ENCODE assay signal across 1 cellular context in the genomic region with DNA sequence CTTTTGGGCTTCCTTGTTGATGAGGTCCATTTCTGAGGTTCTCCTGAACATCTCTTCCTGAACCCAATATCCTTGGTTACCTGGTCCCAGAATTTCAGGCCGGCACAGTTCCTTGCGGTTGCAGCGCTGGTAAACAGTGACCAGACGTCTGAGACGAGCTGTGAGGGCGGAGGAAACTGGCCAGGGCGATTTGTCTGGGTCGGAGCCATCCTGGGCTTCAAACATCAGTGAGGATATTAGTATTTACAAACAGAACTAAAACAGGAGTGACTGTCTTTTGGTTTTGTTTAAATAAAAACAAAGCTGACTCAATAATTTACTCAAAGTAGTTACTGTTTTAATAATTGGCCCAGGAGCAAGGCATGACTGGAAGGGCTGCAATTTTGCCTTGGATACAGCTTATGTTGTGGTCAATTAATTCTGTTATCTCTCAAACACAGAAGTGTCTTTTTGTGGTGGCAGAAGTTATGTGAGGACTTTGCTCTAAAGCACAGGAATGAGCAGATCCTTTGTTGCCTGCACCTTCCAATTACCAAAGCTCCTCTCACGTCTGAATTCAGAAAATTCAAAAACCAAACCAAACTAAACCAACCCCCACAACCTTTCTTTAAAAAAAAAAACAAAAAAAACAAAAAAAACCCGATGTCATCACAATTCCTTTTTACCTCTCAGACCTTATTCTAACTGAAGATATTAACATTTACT.
TF ChIP-seq lines count a peak whose summit lies in the region.

No MANE protein-coding gene starts in this region.

TF ChIP-seq in HepG2, 621 proteins besides CTCF, POLR2A, EP300 and RAD21 (continued from another document and continues in another):
- TF ChIP-seq, protein P1, sequence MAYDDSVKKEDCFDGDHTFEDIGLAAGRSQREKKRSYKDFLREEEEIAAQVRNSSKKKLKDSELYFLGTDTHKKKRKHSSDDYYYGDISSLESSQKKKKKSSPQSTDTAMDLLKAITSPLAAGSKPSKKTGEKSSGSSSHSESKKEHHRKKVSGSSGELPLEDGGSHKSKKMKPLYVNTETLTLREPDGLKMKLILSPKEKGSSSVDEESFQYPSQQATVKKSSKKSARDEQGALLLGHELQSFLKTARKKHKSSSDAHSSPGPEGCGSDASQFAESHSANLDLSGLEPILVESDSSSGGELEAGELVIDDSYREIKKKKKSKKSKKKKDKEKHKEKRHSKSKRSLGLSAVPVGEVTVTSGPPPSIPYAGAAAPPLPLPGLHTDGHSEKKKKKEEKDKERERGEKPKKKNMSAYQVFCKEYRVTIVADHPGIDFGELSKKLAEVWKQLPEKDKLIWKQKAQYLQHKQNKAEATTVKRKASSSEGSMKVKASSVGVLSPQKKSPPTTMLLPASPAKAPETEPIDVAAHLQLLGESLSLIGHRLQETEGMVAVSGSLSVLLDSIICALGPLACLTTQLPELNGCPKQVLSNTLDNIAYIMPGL (CRISPR knock-in tag; IDR thresholded peaks at IDR 0.05; ENCODE audit: borderline replicate concordance in 1 of 2, low read depth in 1 of 2), result no peak
- TF ChIP-seq CBX1 (IDR thresholded peaks at IDR 0.05; ENCODE audit: low read depth) (no peak), MLLT10 (CRISPR knock-in tag; IDR thresholded peaks at IDR 0.05) (no peak), MBD4 (IDR thresholded peaks at IDR 0.05; ENCODE audit: borderline replicate concordance, low read length) (no peak), HNRNPH1 (optimal IDR thresholded peaks at IDR 0.05; ENCODE audit: low read depth, low read length) (no peak), SOX6 (IDR thresholded peaks at IDR 0.05) (no peak), SOX6 (CRISPR knock-in tag; IDR thresholded peaks at IDR 0.05) (peak; percentile 66; the same call in 1 of the 2 replicates), ZNF597 (CRISPR knock-in tag; IDR thresholded peaks at IDR 0.05) (no peak), ASH2L (IDR thresholded peaks at IDR 0.05; ENCODE audit: insufficient read length, low read depth, low read length) (peak; percentile 88), HOXA3 (CRISPR knock-in tag; IDR thresholded peaks at IDR 0.05) (0 out of 2 replicates have a peak, but pooled peaks have one; percentile 26), ARNT2 (CRISPR knock-in tag; IDR thresholded peaks at IDR 0.05; ENCODE audit: low read depth) (0 out of 2 replicates have a peak, but pooled peaks have one; percentile 32), ELF1 (CRISPR knock-in tag; IDR thresholded peaks at IDR 0.05) (0 out of 2 replicates have a peak, but pooled peaks have one; percentile 21), ZNF670 (CRISPR knock-in tag; IDR thresholded peaks at IDR 0.05; ENCODE audit: borderline replicate concordance) (no peak), TRIM22 (IDR thresholded peaks at IDR 0.05) (no peak), KLF16 (CRISPR knock-in tag; IDR thresholded peaks at IDR 0.05) (no peak), DZIP1 (CRISPR knock-in tag; IDR thresholded peaks at IDR 0.05) (no peak), KLF9 (CRISPR knock-in tag; IDR thresholded peaks at IDR 0.05; ENCODE audit: low read depth) (no peak), RERE (CRISPR knock-in tag; IDR thresholded peaks at IDR 0.05; ENCODE audit: low read depth) (no peak), ZNF530 (CRISPR knock-in tag; IDR thresholded peaks at IDR 0.05; ENCODE audit: low read depth) (no peak), ZNF891 (CRISPR knock-in tag; IDR thresholded peaks at IDR 0.05) (no peak), GPN1 (CRISPR knock-in tag; IDR thresholded peaks at IDR 0.05; ENCODE audit: borderline replicate concordance) (no peak), CEBPG (CRISPR knock-in tag; IDR thresholded peaks at IDR 0.05) (no peak), ZNF30 (CRISPR knock-in tag; IDR thresholded peaks at IDR 0.05) (no peak), RFXAP (CRISPR knock-in tag; IDR thresholded peaks at IDR 0.05; ENCODE audit: borderline replicate concordance) (peak; percentile 50; the same call in 1 of the 2 replicates), YEATS4 (CRISPR knock-in tag; IDR thresholded peaks at IDR 0.05; ENCODE audit: borderline replicate concordance) (peak; percentile 20; the same call in 1 of the 2 replicates), SNAPC2 (CRISPR knock-in tag; IDR thresholded peaks at IDR 0.05) (no peak), ZBTB7B (CRISPR knock-in tag; IDR thresholded peaks at IDR 0.05) (0 out of 2 replicates have a peak, but pooled peaks have one; percentile 21), SRSF4 (IDR thresholded peaks at IDR 0.05; ENCODE audit: low read depth, low read length, poor library complexity, severe bottlenecking) (no peak), PLRG1 (conservative IDR thresholded peaks at IDR 0.05) (no peak), LCORL (IDR thresholded peaks at IDR 0.05) (peak; percentile 54; the same call in 1 of the 2 replicates), LCORL (CRISPR knock-in tag; IDR thresholded peaks at IDR 0.05) (no peak), PAWR (CRISPR knock-in tag; IDR thresholded peaks at IDR 0.05; ENCODE audit: borderline replicate concordance) (no peak), RXRA (CRISPR knock-in tag; IDR thresholded peaks at IDR 0.05) (no peak)
- TF ChIP-seq, protein P2, sequence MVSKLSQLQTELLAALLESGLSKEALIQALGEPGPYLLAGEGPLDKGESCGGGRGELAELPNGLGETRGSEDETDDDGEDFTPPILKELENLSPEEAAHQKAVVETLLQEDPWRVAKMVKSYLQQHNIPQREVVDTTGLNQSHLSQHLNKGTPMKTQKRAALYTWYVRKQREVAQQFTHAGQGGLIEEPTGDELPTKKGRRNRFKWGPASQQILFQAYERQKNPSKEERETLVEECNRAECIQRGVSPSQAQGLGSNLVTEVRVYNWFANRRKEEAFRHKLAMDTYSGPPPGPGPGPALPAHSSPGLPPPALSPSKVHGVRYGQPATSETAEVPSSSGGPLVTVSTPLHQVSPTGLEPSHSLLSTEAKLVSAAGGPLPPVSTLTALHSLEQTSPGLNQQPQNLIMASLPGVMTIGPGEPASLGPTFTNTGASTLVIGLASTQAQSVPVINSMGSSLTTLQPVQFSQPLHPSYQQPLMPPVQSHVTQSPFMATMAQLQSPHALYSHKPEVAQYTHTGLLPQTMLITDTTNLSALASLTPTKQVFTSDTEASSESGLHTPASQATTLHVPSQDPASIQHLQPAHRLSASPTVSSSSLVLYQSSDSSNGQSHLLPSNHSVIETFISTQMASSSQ (IDR thresholded peaks at IDR 0.05; ENCODE audit: low read depth), result 0 out of 2 replicates have a peak, but pooled peaks have one; percentile 24
- TF ChIP-seq, protein P2 (CRISPR knock-in tag; IDR thresholded peaks at IDR 0.05; ENCODE audit: borderline replicate concordance), result no peak
- TF ChIP-seq, protein P3, sequence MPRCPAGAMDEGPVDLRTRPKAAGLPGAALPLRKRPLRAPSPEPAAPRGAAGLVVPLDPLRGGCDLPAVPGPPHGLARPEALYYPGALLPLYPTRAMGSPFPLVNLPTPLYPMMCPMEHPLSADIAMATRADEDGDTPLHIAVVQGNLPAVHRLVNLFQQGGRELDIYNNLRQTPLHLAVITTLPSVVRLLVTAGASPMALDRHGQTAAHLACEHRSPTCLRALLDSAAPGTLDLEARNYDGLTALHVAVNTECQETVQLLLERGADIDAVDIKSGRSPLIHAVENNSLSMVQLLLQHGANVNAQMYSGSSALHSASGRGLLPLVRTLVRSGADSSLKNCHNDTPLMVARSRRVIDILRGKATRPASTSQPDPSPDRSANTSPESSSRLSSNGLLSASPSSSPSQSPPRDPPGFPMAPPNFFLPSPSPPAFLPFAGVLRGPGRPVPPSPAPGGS (CRISPR knock-in tag; IDR thresholded peaks at IDR 0.05), result no peak
- TF ChIP-seq, protein P4, sequence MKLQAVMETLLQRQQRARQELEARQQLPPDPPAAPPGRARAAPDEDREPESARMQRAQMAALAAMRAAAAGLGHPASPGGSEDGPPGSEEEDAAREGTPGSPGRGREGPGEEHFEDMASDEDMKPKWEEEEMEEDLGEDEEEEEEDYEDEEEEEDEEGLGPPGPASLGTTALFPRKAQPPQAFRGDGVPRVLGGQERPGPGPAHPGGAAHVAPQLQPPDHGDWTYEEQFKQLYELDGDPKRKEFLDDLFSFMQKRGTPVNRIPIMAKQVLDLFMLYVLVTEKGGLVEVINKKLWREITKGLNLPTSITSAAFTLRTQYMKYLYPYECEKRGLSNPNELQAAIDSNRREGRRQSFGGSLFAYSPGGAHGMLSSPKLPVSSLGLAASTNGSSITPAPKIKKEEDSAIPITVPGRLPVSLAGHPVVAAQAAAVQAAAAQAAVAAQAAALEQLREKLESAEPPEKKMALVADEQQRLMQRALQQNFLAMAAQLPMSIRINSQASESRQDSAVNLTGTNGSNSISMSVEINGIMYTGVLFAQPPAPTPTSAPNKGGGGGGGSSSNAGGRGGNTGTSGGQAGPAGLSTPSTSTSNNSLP (IDR thresholded peaks at IDR 0.05; ENCODE audit: low read depth, low read length), result peak; percentile 67; the same call in 1 of the 2 replicates
